In the genomic region with DNA sequence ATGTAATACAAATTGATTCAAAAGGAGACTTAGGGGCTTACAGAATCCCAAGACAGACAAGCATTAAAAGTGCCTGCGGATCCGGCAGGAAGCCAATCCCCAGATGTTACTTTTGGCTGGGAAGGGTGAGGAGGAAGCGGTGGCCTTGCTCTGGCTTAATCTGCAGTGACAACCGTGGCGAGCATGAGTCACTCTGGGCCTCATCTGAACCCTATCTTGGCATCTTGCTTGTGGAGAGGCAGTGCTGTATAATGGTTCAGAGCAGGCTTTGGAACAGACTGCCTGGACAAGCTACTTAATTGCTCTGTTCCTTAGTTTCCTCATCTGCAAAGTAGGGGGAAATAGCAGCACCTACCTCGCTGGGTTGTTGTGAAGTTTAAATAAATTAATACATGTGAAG, we compare ENCODE assay signal across 9 cellular contexts.
A peak's percentile ranks its signal among the peaks of the same experiment; 100 is the strongest.
DNase-seq lines count a peak whose midpoint lies in the region; ATAC-seq and TF ChIP-seq lines count a peak whose summit lies in the region.
"Had no signal": no experiment of that assay in that cellular context is flagged by ENCODE, and none has a peak within 500 bp of the region (broad histone marks: within the 10 kb centered on the region; RNA-seq: fewer than 3 reads in every experiment).

No MANE protein-coding gene starts in this region.

- CTCF ChIA-PET in CD4-positive, alpha-beta memory T cell (lab: Charles Lee; ENCODE audit: partially characterized antibody): interaction anchor here (1.1 to 3.5 kb wide), 7 partner anchors 8 to 127 kb away, joined by 3 to 21 read pairs (median 6); no protein-coding TSS in a partner anchor

- no peaks in the 10 kb centered on the region for H3K27me3 Mint-ChIP-seq in CD4-positive, alpha-beta memory T cell
- no peaks in the 10 kb centered on the region for H3K27me3 Mint-ChIP-seq in stimulated activated naive CD8-positive, alpha-beta T cell treated with anti-CD3 and anti-CD28 coated beads, Interleukin-15, Interleukin-2, amounts not matched to agents 100 ng/mL and 50 ng/mL, for 24 hours

- ATAC-seq in GM21423 (IDR thresholded peaks at IDR 0.05; ENCODE audit: unreplicated experiment): no peak

- H3K36me3 Mint-ChIP-seq in CD4-positive, alpha-beta memory T cell: peaks cover 9% of the 10 kb centered on the region in 2 donors
- H3K36me3 Mint-ChIP-seq in stimulated activated naive CD8-positive, alpha-beta T cell treated with anti-CD3 and anti-CD28 coated beads, Interleukin-15, Interleukin-2, amounts not matched to agents 100 ng/mL and 50 ng/mL, for 24 hours (ENCODE audit: low read depth): peaks cover 9% of the 10 kb centered on the region

- H3K4me3 ChIP-seq in CD4-positive, alpha-beta memory T cell (ENCODE audit: low read length in 2 of 2): no peak overlapping the region
- H3K4me3 ChIP-seq: upper lobe of left lung had no signal

- POLR2A ChIA-PET in CD4-positive, alpha-beta memory T cell (lab: Charles Lee; ENCODE audit: partially characterized antibody): interaction anchor here (0.7 to 4.2 kb wide), 10 partner anchors 8 to 66 kb away, joined by 3 to 20 read pairs (median 6); no protein-coding TSS in a partner anchor

- H3K4me1 Mint-ChIP-seq in CD4-positive, alpha-beta memory T cell: peaks cover 53 to 75% (median 63%) of the 10 kb centered on the region in 4 donors
- peaks cover 63% of the 10 kb centered on the region for H3K4me1 Mint-ChIP-seq in stimulated activated naive CD8-positive, alpha-beta T cell treated with anti-CD3 and anti-CD28 coated beads, Interleukin-15, Interleukin-2, amounts not matched to agents 100 ng/mL and 50 ng/mL, for 24 hours (ENCODE audit: low read depth)

- H3K36me3 ChIP-seq in CD4-positive, alpha-beta memory T cell (ENCODE audit: insufficient read depth, low read length): no peaks in the 10 kb centered on the region
- H3K36me3 ChIP-seq: upper lobe of left lung had no signal

- TF ChIP-seq CTCF in GM20000 (IDR thresholded peaks at IDR 0.05; ENCODE audit: extremely low read depth, missing control alignments): no peak

- H3K4me3 Mint-ChIP-seq in CD4-positive, alpha-beta memory T cell: peak overlapping the region in 5 of 8 donors; percentile 7 to 75 (median 22)
- H3K4me3 Mint-ChIP-seq in stimulated activated naive CD8-positive, alpha-beta T cell treated with anti-CD3 and anti-CD28 coated beads, Interleukin-15, Interleukin-2, amounts not matched to agents 100 ng/mL and 50 ng/mL, for 24 hours: no peak overlapping the region

- H3K27ac ChIP-seq in CD4-positive, alpha-beta memory T cell (ENCODE audit: low read depth, low read length): no peak overlapping the region

- H3K9me3 Mint-ChIP-seq in CD4-positive, alpha-beta memory T cell: peaks cover 0 to 9% (median 6%) of the 10 kb centered on the region in 8 donors
- H3K9me3 Mint-ChIP-seq in stimulated activated naive CD8-positive, alpha-beta T cell treated with anti-CD3 and anti-CD28 coated beads, Interleukin-15, Interleukin-2, amounts not matched to agents 100 ng/mL and 50 ng/mL, for 24 hours: peaks cover 11% of the 10 kb centered on the region

- peak in 2 of 5 donors; percentile 12 to 62 for DNase-seq in CD4-positive, alpha-beta memory T cell
- peak; percentile 87 for DNase-seq in NCI-H446 treated with DMSO at 0.1 percent for 48 hours (lab: John Stamatoyannopoulos, UW)
- DNase-seq in activated effector memory CD4-positive, alpha-beta T cell treated with Interleukin-2 at 50 U/mL for 16 hours: peak; percentile 32
- DNase-seq in islet precursor cell: peak; percentile 91
- DNase-seq in central memory CD4-positive, alpha-beta T cell: no peak
- no peak for DNase-seq in GM20000 (ENCODE audit: low spot score)

- H3K9me3 ChIP-seq in CD4-positive, alpha-beta memory T cell (ENCODE audit: control insufficient read depth in 1 of 2, low read length in 2 of 2): no peaks in the 10 kb centered on the region

- H3K27me3 ChIP-seq in CD4-positive, alpha-beta memory T cell (ENCODE audit: insufficient read depth, low read length): no peaks in the 10 kb centered on the region
- H3K27me3 ChIP-seq: upper lobe of left lung had no signal

- intact Hi-C loops in CD4-positive, alpha-beta memory T cell (cut with micrococcal nuclease): loop anchor here (5.0 kb wide), 2 partner anchors 43 to 63 kb away; no protein-coding TSS in a partner anchor

- peak overlapping the region; percentile 32 to 78 (median 60) for H3K27ac Mint-ChIP-seq in CD4-positive, alpha-beta memory T cell
- H3K27ac Mint-ChIP-seq in stimulated activated naive CD8-positive, alpha-beta T cell treated with anti-CD3 and anti-CD28 coated beads, Interleukin-15, Interleukin-2, amounts not matched to agents 100 ng/mL and 50 ng/mL, for 24 hours: peak overlapping the region; percentile 87

- peaks cover 58% of the 10 kb centered on the region for H3K4me1 ChIP-seq in CD4-positive, alpha-beta memory T cell (ENCODE audit: insufficient read depth, low read length)

Comparison
In these comparisons a context has a peak if more than half of its experiments do, and no peak if none do; other contexts are left out.
1. DNase-seq: peak in NCI-H446 treated with DMSO at 0.1 percent for 48 hours (single experiment), activated effector memory CD4-positive, alpha-beta T cell treated with Interleukin-2 at 50 U/mL for 16 hours (single experiment) and islet precursor cell (single experiment); none in central memory CD4-positive, alpha-beta T cell (single experiment) and GM20000 (single experiment).